21 cellular contexts compared by ENCODE assay signal in genomic region chr9:136504512-136505348, GRCh38.
"Had no signal": no experiment of that assay in that cellular context is flagged by ENCODE, and none has a peak within 500 bp of the region (broad histone marks: within the 10 kb centered on the region; RNA-seq: fewer than 3 reads in every experiment).

No MANE protein-coding gene starts in this region.

- H3K9ac ChIP-seq: parathyroid adenoma had no signal

- H3K4me1 ChIP-seq: colonic mucosa, parathyroid adenoma, right lobe of liver, uterus had no signal

- FAIRE-seq: frontal cortex, keratinocyte, small intestine had no signal

- H2AFZ ChIP-seq: parathyroid adenoma had no signal

- H3K27ac ChIP-seq: colonic mucosa, parathyroid adenoma, right lobe of liver, thoracic aorta, uterus had no signal

- H3K4me3 ChIP-seq: colonic mucosa, lung, mucosa of descending colon, right lobe of liver, thoracic aorta, tibial nerve, upper lobe of left lung, uterus had no signal

- H3K9me3 ChIP-seq: colonic mucosa, mucosa of descending colon, right lobe of liver, thoracic aorta, tibial nerve, upper lobe of left lung, uterus had no signal

- H3K27me3 ChIP-seq: colonic mucosa, right lobe of liver, tibial nerve, upper lobe of left lung, uterus had no signal

- H3K79me2 ChIP-seq: parathyroid adenoma had no signal

- H3K36me3 ChIP-seq: uterus had no signal

- DNase-seq: colonic mucosa; dermis blood vessel endothelial cell; effector memory CD4-positive, alpha-beta T cell; head of caudate nucleus; left ventricle myocardium superior; mesenchymal stem cell; mucosa of descending colon; naive B cell; right lobe of liver; small intestine; stimulated activated CD4-positive, alpha-beta T cell treated with anti-CD3 and anti-CD28 coated beads, Interleukin-15, amount 100 ng/mL, for 24 hours; stimulated activated CD4-positive, alpha-beta T cell treated with anti-CD3 and anti-CD28 coated beads, Interleukin-2, amount 100 ng/mL, for 48 hours; stimulated activated naive B cell treated with anti-CD40 and anti-IgM and Interleukin-4, amounts not matched to agents 10 μg/mL and 1 μg/mL and 100 μg/mL, for 72 hours; uterus had no signal

- ATAC-seq: left ventricle myocardium superior; mucosa of descending colon; right lobe of liver; stimulated activated naive B cell treated with anti-CD40 and anti-IgM and Interleukin-4, amounts not matched to agents 10 μg/mL and 1 μg/mL and 100 μg/mL, for 72 hours had no signal
